In the genomic region with DNA sequence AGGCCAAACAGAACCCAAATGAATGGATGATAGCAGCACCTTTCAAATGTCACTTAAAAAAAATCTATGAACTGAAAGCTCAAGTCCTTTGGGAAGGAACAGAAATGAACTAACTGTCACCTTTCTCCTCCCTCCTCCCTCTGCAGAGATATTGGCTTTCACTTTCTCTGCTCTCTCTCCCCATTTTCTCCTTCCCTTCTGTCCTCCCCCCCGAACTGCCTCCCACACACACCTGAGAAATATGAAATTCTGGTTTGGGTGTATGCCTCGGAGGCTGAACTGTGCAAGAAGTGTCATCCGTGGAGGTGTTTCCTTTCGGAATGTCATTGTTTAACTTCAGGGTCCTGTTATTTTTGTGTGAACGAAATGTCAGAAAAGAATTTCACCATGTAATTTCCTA, we compare ENCODE assay signal across 16 cellular contexts.
DNase-seq lines count a peak whose midpoint lies in the region; ATAC-seq and TF ChIP-seq lines count a peak whose summit lies in the region.
"Had no signal": no experiment of that assay in that cellular context is flagged by ENCODE, and none has a peak within 500 bp of the region (broad histone marks: within the 10 kb centered on the region; RNA-seq: fewer than 3 reads in every experiment).

No MANE protein-coding gene starts in this region.

- intact Hi-C loops in mammary epithelial cell (cut with micrococcal nuclease) (no loop called here), heart left ventricle (cut with DNase I) (loop anchor here in 1 of 10 donors (5.0 kb wide), 1 partner anchor 312 kb away; no protein-coding TSS in a partner anchor)

- in situ Hi-C loops in mammary epithelial cell (cut with MboI; ENCODE audit: low sequenced_read_pairs in 2 of 2), result loop anchor here (10.0 to 25.0 kb wide), 4 partner anchors 310 to 1392 kb away; no protein-coding TSS in a partner anchor

- peaks cover 8% of the 10 kb centered on the region for H3K4me1 Mint-ChIP-seq in type B pancreatic cell (ENCODE audit: unreplicated experiment)
- H3K4me1 Mint-ChIP-seq: CD14-positive monocyte had no signal

- no TSS peak for BruUV-seq in mammary epithelial cell (replicated peaks; lab: Mats Ljungman, UMichigan)

- 4% methylated on average over 4 of the region's 5 CpGs for WGBS in mammary epithelial cell (ENCODE audit: low coverage, missing lambda C conversion rate)
- WGBS in heart left ventricle, 4 donors, result 37 to 56% (median 49%) methylated on average over 5 of the region's 5 CpGs

- no peaks in the 10 kb centered on the region for H3K4me1 ChIP-seq in mammary epithelial cell (ENCODE audit: insufficient read depth, low read length)
- no peaks in the 10 kb centered on the region for H3K4me1 ChIP-seq in heart left ventricle
- H3K4me1 ChIP-seq: A549, HAP-1 had no signal

- peaks cover 5% of the 10 kb centered on the region for H3K9me3 Mint-ChIP-seq in type B pancreatic cell
- H3K9me3 Mint-ChIP-seq: CD14-positive monocyte had no signal

- H3K79me2 ChIP-seq in mammary epithelial cell (ENCODE audit: insufficient read depth, low read length), result no peaks in the 10 kb centered on the region

- dilution Hi-C loops in mammary epithelial cell (cut with HindIII; ENCODE audit: low sequenced_read_pairs), result no loop called here

- TF ChIP-seq CTCF in mammary epithelial cell (conservative IDR thresholded peaks at IDR 0.05 in 1 of 2, IDR thresholded peaks at IDR 0.05 in 1 of 2; ENCODE audit: extremely low read depth in 1 of 2, insufficient read depth in 1 of 2, low read depth in 1 of 2, low read length in 2 of 2) (no peak), type B pancreatic cell (conservative IDR thresholded peaks at IDR 0.05) (no peak), GM20000 (IDR thresholded peaks at IDR 0.05; ENCODE audit: extremely low read depth, missing control alignments) (no peak), heart left ventricle (IDR thresholded peaks at IDR 0.05) (no peak)

- H3K27me3 Mint-ChIP-seq in type B pancreatic cell, result peaks cover 19% of the 10 kb centered on the region

- peak; percentile 55 for ATAC-seq in HG02973 (IDR thresholded peaks at IDR 0.05; ENCODE audit: unreplicated experiment)
- no peak for ATAC-seq in heart left ventricle
- ATAC-seq: A549 had no signal

- H3K9me3 ChIP-seq in mammary epithelial cell (replicated peaks; ENCODE audit: insufficient read depth, low read length), result no peaks in the 10 kb centered on the region
- H3K9me3 ChIP-seq in heart left ventricle, result no peaks in the 10 kb centered on the region
- H3K9me3 ChIP-seq: A549, HAP-1 had no signal

- no peak overlapping the region for H3K27ac Mint-ChIP-seq in type B pancreatic cell
- H3K27ac Mint-ChIP-seq: CD14-positive monocyte had no signal

- peak overlapping the region; percentile 55 for H3K4me3 Mint-ChIP-seq in type B pancreatic cell
- H3K4me3 Mint-ChIP-seq: CD14-positive monocyte had no signal

- no peak overlapping the region for H3K27ac ChIP-seq in mammary epithelial cell (ENCODE audit: insufficient read depth, low read depth, low read length)
- no peak overlapping the region for H3K27ac ChIP-seq in heart left ventricle
- H3K27ac ChIP-seq: A549 had no signal

- H3K27me3 ChIP-seq in mammary epithelial cell (ENCODE audit: insufficient read depth, low read length), result peaks cover 5% of the 10 kb centered on the region
- H3K27me3 ChIP-seq in heart left ventricle, result peaks cover 0 to 30% (median 0%) of the 10 kb centered on the region in 9 donors

- H3K4me2 ChIP-seq in mammary epithelial cell (ENCODE audit: insufficient read depth, low read depth, low read length), result peak overlapping the region; percentile 19
- H3K4me2 ChIP-seq: A549 had no signal

- H3K36me3 Mint-ChIP-seq in type B pancreatic cell, result no peaks in the 10 kb centered on the region
- H3K36me3 Mint-ChIP-seq: CD14-positive monocyte had no signal

- H3K36me3 ChIP-seq in mammary epithelial cell (ENCODE audit: insufficient read depth, low read length), result no peaks in the 10 kb centered on the region
- no peaks in the 10 kb centered on the region for H3K36me3 ChIP-seq in heart left ventricle
- H3K36me3 ChIP-seq: HAP-1 had no signal

- TF ChIP-seq POLR2A in heart left ventricle (IDR thresholded peaks at IDR 0.05), result no peak

- H3K9ac ChIP-seq in mammary epithelial cell (ENCODE audit: insufficient read depth, low read length), result no peak overlapping the region

- CTCF ChIA-PET in mammary epithelial cell (lab: Charles Lee; ENCODE audit: low non-redundant PET), result no interaction called here

- no peaks in the 10 kb centered on the region for H4K20me1 ChIP-seq in mammary epithelial cell (ENCODE audit: insufficient read depth, low read length)

- no peak overlapping the region for H2AFZ ChIP-seq in mammary epithelial cell (ENCODE audit: low read depth, low read length)

- H3K4me3 ChIP-seq in mammary epithelial cell (replicated peaks in 1 of 3; ENCODE audit: insufficient read depth in 1 of 3, low read depth in 2 of 3, low read length in 3 of 3) (no peak overlapping the region), heart left ventricle (no peak overlapping the region)
- H3K4me3 ChIP-seq: A549, HAP-1 had no signal

- DNase-seq in NCI-H345 (lab: John Stamatoyannopoulos, UW) (peak; percentile 47), NCI-H345 treated with DMSO at 0.1 percent for 48 hours (lab: John Stamatoyannopoulos, UW; ENCODE audit: unreplicated experiment) (no peak), mammary epithelial cell (no peak), type B pancreatic cell (ENCODE audit: extremely low spot score, unreplicated experiment) (no peak), NCI-H2196 treated with DMSO at 0.1 percent for 48 hours (lab: John Stamatoyannopoulos, UW; ENCODE audit: unreplicated experiment) (no peak), GM20000 (ENCODE audit: low spot score) (no peak), heart left ventricle (no peak)
- DNase-seq: MV-4-11, NCI-H1436, NCI-H2081, NCI-H226, NCI-H526 treated with DMSO at 0.1 percent for 48 hours had no signal
